37 cellular contexts compared by ENCODE assay signal in the genomic region with DNA sequence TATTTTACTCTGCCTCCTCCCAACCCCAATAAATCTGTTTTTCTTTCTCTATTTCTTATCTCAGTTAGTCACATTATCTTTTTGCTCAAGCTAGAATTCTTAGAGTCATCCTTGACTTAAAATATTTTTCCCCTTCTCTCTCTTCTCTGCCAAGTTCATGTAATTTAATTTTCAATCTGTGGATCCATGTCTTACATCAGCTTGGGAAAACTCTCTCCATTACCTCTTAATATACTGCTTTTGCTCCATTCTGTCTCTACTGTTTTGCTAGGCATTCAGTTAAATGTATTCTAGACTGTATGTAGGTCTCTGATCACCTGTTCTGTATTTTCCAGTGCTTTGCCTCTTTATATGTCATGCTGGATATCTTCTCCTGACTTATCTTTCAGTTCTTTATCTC. TPM values are rescaled to one million over a fixed set of nuclear protein-coding genes. Genes with fewer than 3 reads are reported as not detected.
"Had no signal": no experiment of that assay in that cellular context is flagged by ENCODE, and none has a peak within 500 bp of the region (broad histone marks: within the 10 kb centered on the region; RNA-seq: fewer than 3 reads in every experiment).

No MANE protein-coding gene starts in this region.

- H3K27me3 ChIP-seq: adrenal gland, ascending aorta, body of pancreas, brain microvascular endothelial cell, breast epithelium, cardiac muscle cell had no signal

- DNase-seq: activated effector memory CD4-positive, alpha-beta T cell treated with anti-CD3 and anti-CD28 coated beads, Interleukin-2, amount 50 U/mL, for 16 hours; activated effector memory CD4-positive, alpha-beta T cell treated with Interleukin-2 at 50 U/mL for 16 hours; activated gamma-delta T cell; activated gamma-delta T cell treated with Interleukin-2 at 50 U/mL for 16 hours; activated naive CD4-positive, alpha-beta T cell; activated naive CD4-positive, alpha-beta T cell treated with anti-CD3 and anti-CD28 coated beads for 36 hours; activated naive CD4-positive, alpha-beta T cell treated with anti-CD3 and anti-CD28 coated beads, Interleukin-2, amount 10 ng/mL, durations not matched to agents 7 days and 5 days; activated naive CD4-positive, alpha-beta T cell treated with anti-CD3 and anti-CD28 coated beads, Interleukin-2, amount 50 U/mL, for 16 hours; activated naive CD4-positive, alpha-beta T cell treated with Interleukin-2 at 50 U/mL for 16 hours; activated naive CD8-positive, alpha-beta T cell treated with anti-CD3 and anti-CD28 coated beads for 36 hours; activated naive CD8-positive, alpha-beta T cell treated with anti-CD3 and anti-CD28 coated beads, Interleukin-2, amount 10 ng/mL, durations not matched to agents 7 days and 5 days; activated naive CD8-positive, alpha-beta T cell treated with anti-CD3 and anti-CD28 coated beads, Interleukin-2, amount 50 U/mL, for 24 hours; activated T-cell treated with anti-CD3 and anti-CD28 coated beads, Interleukin-2, amount 50 U/mL, for 24 hours; activated T-cell treated with anti-CD3 and anti-CD28 coated beads, Interleukin-2, amount 50 U/mL, for 4 hours; activated T-cell treated with anti-CD3 and anti-CD28 coated beads, Interleukin-2, amount 50 U/mL, for 48 hours; activated T-cell treated with anti-CD3 and anti-CD28 coated beads, Interleukin-2, amount 50 U/mL, for 72 hours; adrenal gland; amniotic stem cell; amygdala; anterior cingulate cortex; aorta; body of pancreas; brain microvascular endothelial cell; caudate nucleus; central memory CD4-positive, alpha-beta T cell; cerebellar nuclear complex had no signal

- H3K27ac ChIP-seq: adrenal gland, ascending aorta, body of pancreas, brain microvascular endothelial cell, breast epithelium, cardiac muscle cell had no signal

- ATAC-seq: activated naive CD4-positive, alpha-beta T cell treated with anti-CD3 and anti-CD28 coated beads, Interleukin-2, amount 50 U/mL, for 72 hours; activated naive CD8-positive, alpha-beta T cell treated with anti-CD3 and anti-CD28 coated beads, Interleukin-2, amount 50 U/mL, for 24 hours; activated T-cell treated with anti-CD3 and anti-CD28 coated beads, Interleukin-2, amount 50 U/mL, for 4 hours; activated T-cell treated with anti-CD3 and anti-CD28 coated beads, Interleukin-2, amount 50 U/mL, for 72 hours; activated T-helper 17 cell treated with anti-CD3 and anti-CD28 coated beads, Interleukin-2, amount 50 U/mL, for 72 hours; body of pancreas had no signal

- H3K36me3 ChIP-seq: adrenal gland, ascending aorta, brain microvascular endothelial cell, breast epithelium, cardiac muscle cell had no signal

- H3K9me3 ChIP-seq: ascending aorta, body of pancreas, breast epithelium had no signal

- H3K4me1 ChIP-seq: adrenal gland, ascending aorta, body of pancreas, breast epithelium had no signal

- H3K4me3 ChIP-seq: adrenal gland, ascending aorta, body of pancreas, breast epithelium, cardiac muscle cell had no signal

RNA-seq across cellular contexts. Expression of gene NR1H4, which starts 51.0 kb away (rescaled TPM):
- total RNA-seq: activated naive CD4-positive, alpha-beta T cell treated with anti-CD3 and anti-CD28 coated beads for 36 hours; activated naive CD4-positive, alpha-beta T cell treated with anti-CD3 and anti-CD28 coated beads, Interleukin-2, amount 50 U/mL, for 72 hours; activated naive CD8-positive, alpha-beta T cell treated with anti-CD3 and anti-CD28 coated beads for 36 hours; activated naive CD8-positive, alpha-beta T cell treated with anti-CD3 and anti-CD28 coated beads, Interleukin-2, amount 10 ng/mL, durations not matched to agents 7 days and 5 days; activated T-cell treated with anti-CD3 and anti-CD28 coated beads, Interleukin-2, amount 50 U/mL, for 72 hours; activated T-helper 1 cell treated with anti-CD3 and anti-CD28 coated beads, Interleukin-12 subunit alpha, Interleukin-12 subunit beta, Interleukin-2, Interleukin-4 antibody, amounts not matched to agents 30 ng/mL and 10 ng/mL and 1 ng/mL, durations not matched to agents 14 hours and 24 hours and 36 hours; activated T-helper 17 cell treated with anti-CD3 and anti-CD28 coated beads, Interleukin-2, amount 50 U/mL, for 72 hours; activated T-helper 2 cell treated with anti-CD3 and anti-CD28 coated beads, Interferon-gamma antibody, Interleukin-2, Interleukin-4, amounts not matched to agents 10 μg/mL and 5 μg/mL and 100 μg/mL, durations not matched to agents 14 hours and 24 hours and 36 hours; aorta; astrocyte; bronchial epithelial cell; cardiac muscle cell; cardiac septum; chondrocyte had no signal
